In genomic region chr5:171427318-171428167, GRCh38 we compare ENCODE assay signal across 20 cellular contexts. TPM values are rescaled to one million over a fixed set of nuclear protein-coding genes. Genes with fewer than 3 reads are reported as not detected.
A peak's percentile ranks its signal among the peaks of the same experiment; 100 is the strongest.
DNase-seq lines count a peak whose midpoint lies in the region; TF ChIP-seq lines count a peak whose summit lies in the region.
"Had no signal": no experiment of that assay in that cellular context is flagged by ENCODE, and none has a peak within 500 bp of the region (broad histone marks: within the 10 kb centered on the region; RNA-seq: fewer than 3 reads in every experiment).

No MANE protein-coding gene starts in this region.

- peak overlapping the region; percentile 53 for H3K27ac Mint-ChIP-seq in neural progenitor cell
- H3K27ac Mint-ChIP-seq: T-helper 2 cell treated with Interferon-gamma antibody and Interleukin-4, amounts not matched to agents 5 μg/mL and 100 μg/mL, for 36 hours had no signal

- H3K9ac ChIP-seq in neural progenitor cell: no peak overlapping the region

- H3F3A ChIP-seq in neural progenitor cell (ENCODE audit: low read depth): no peaks in the 10 kb centered on the region

- DNase-seq in activated effector memory CD4-positive, alpha-beta T cell treated with anti-CD3 and anti-CD28 coated beads, Interleukin-2, amount 50 U/mL, for 16 hours: peak; percentile 48
- no peak for DNase-seq in activated effector memory CD4-positive, alpha-beta T cell treated with Interleukin-2 at 50 U/mL for 16 hours
- DNase-seq in fibroblast of pulmonary artery (ENCODE audit: low read depth) (peak; percentile 10), neural progenitor cell (ENCODE audit: low spot score) (no peak), MG63 (no peak), COR-L47 (lab: John Stamatoyannopoulos, UW) (no peak), activated gamma-delta T cell (lab: John Stamatoyannopoulos, UW) (no peak), HCEC 1CT (no peak)
- DNase-seq: activated CD8-positive, alpha-beta memory T cell treated with anti-CD3 and anti-CD28 coated beads for 24 hours; C1 segment of cervical spinal cord; NCI-H1105 treated with DMSO at 0.1 percent for 48 hours; NCI-H774; stimulated activated CD4-positive, alpha-beta T cell treated with anti-CD3 and anti-CD28 coated beads, Interleukin-2, amount 100 ng/mL, for 24 hours; stimulated activated naive CD8-positive, alpha-beta T cell treated with anti-CD3 and anti-CD28 coated beads, Interleukin-15, Interleukin-2, amounts not matched to agents 100 U/mL and 50 U/mL, for 24 hours; upper lobe of left lung had no signal

- H3K9me3 ChIP-seq in neural progenitor cell (ENCODE audit: low read depth): no peaks in the 10 kb centered on the region
- no peaks in the 10 kb centered on the region for H3K9me3 ChIP-seq in MG63
- H3K9me3 ChIP-seq: A549, upper lobe of left lung had no signal

- no peaks in the 10 kb centered on the region for H3K36me3 Mint-ChIP-seq in neural progenitor cell

- H3K27me3 Mint-ChIP-seq in neural progenitor cell (ENCODE audit: insufficient read depth, low read depth): peaks cover 16% of the 10 kb centered on the region

- H3K4me1 Mint-ChIP-seq in neural progenitor cell: peaks cover 33% of the 10 kb centered on the region
- H3K4me1 Mint-ChIP-seq: central memory CD8-positive, alpha-beta T cell had no signal

- H3K4me1 ChIP-seq in neural progenitor cell: no peaks in the 10 kb centered on the region
- H3K4me1 ChIP-seq: A549, upper lobe of left lung had no signal

- H3K4me3 ChIP-seq in fibroblast of pulmonary artery (replicated peaks; ENCODE audit: low read depth, low read length) (no peak overlapping the region), neural progenitor cell (no peak overlapping the region), MG63 (no peak overlapping the region)
- H3K4me3 ChIP-seq: A549, upper lobe of left lung had no signal

- H3K27ac ChIP-seq in neural progenitor cell: no peak overlapping the region
- H3K27ac ChIP-seq: A549, upper lobe of left lung had no signal

- peaks cover 6% of the 10 kb centered on the region for H4K20me1 ChIP-seq in neural progenitor cell (ENCODE audit: low read depth)

- no peak overlapping the region for H3K4me3 Mint-ChIP-seq in neural progenitor cell
- H3K4me3 Mint-ChIP-seq: central memory CD8-positive, alpha-beta T cell; T-helper 2 cell treated with Interferon-gamma antibody and Interleukin-4, amounts not matched to agents 5 μg/mL and 100 μg/mL, for 36 hours had no signal

- H3K27me3 ChIP-seq in neural progenitor cell: peaks cover 10% of the 10 kb centered on the region
- H3K27me3 ChIP-seq in MG63: no peaks in the 10 kb centered on the region
- H3K27me3 ChIP-seq: upper lobe of left lung had no signal

- no peak overlapping the region for H2AFZ ChIP-seq in neural progenitor cell (replicated peaks)

- no peak for TF ChIP-seq CTCF in fibroblast of pulmonary artery (IDR thresholded peaks at IDR 0.05; ENCODE audit: low read length, missing control alignments)
- TF ChIP-seq CTCF in neural progenitor cell (IDR thresholded peaks at IDR 0.05): no peak

- no peaks in the 10 kb centered on the region for H3K36me3 ChIP-seq in neural progenitor cell
- peaks cover 37% of the 10 kb centered on the region for H3K36me3 ChIP-seq in MG63
- H3K36me3 ChIP-seq: upper lobe of left lung had no signal

- H3K4me2 ChIP-seq in neural progenitor cell: no peak overlapping the region
- H3K4me2 ChIP-seq: A549 had no signal

- no peaks in the 10 kb centered on the region for H3K79me2 ChIP-seq in neural progenitor cell (ENCODE audit: low read depth)

- no peaks in the 10 kb centered on the region for H3K9me3 Mint-ChIP-seq in neural progenitor cell
- H3K9me3 Mint-ChIP-seq: central memory CD8-positive, alpha-beta T cell; T-helper 2 cell treated with Interferon-gamma antibody and Interleukin-4, amounts not matched to agents 5 μg/mL and 100 μg/mL, for 36 hours had no signal

RNA-seq across cellular contexts. Expression of gene FGF18, which starts 8.1 kb away (rescaled TPM):
- total RNA-seq in neural progenitor cell (ENCODE audit: low replicate concordance): 0.06 and 0.22 TPM in 2 replicates
- 7.8 and 11.2 TPM in 2 replicates for total RNA-seq in MG63 (2014; rRNA removed; shearing (Covaris generic); ENCODE audit: low replicate concordance)
- total RNA-seq: glomerular endothelial cell, SK-MEL-5 had no signal

RNA-seq across cellular contexts. Expression of gene NPM1, which starts 39.9 kb away (rescaled TPM):
- 2,155 and 3,685 TPM in 2 replicates for total RNA-seq in neural progenitor cell (ENCODE audit: low replicate concordance)
- 3,857 and 4,723 TPM in 2 replicates for total RNA-seq in MG63 (2014; rRNA removed; shearing (Covaris generic); ENCODE audit: low replicate concordance)

Comparison
In these comparisons a context has a peak if more than half of its experiments do, and no peak if none do; other contexts are left out.
1. DNase-seq: peak in activated effector memory CD4-positive, alpha-beta T cell treated with anti-CD3 and anti-CD28 coated beads, Interleukin-2, amount 50 U/mL, for 16 hours (single experiment) and fibroblast of pulmonary artery (single experiment); none in activated effector memory CD4-positive, alpha-beta T cell treated with Interleukin-2 at 50 U/mL for 16 hours (single experiment), neural progenitor cell (single experiment), MG63 (single experiment), COR-L47 (single experiment), activated gamma-delta T cell (single experiment) and HCEC 1CT (single experiment).